In genomic region chr4:38179690-38180299, GRCh38 we compare ENCODE assay signal across 8 cellular contexts.
DNase-seq lines count a peak whose midpoint lies in the region; ATAC-seq, FAIRE-seq and TF ChIP-seq lines count a peak whose summit lies in the region.

No MANE protein-coding gene starts in this region.

- peak overlapping the region; percentile 66 for H3K27ac Mint-ChIP-seq in mesothelial cell of epicardium

- TF ChIP-seq POLR2A in endothelial cell of umbilical vein (IDR thresholded peaks at IDR 0.05; ENCODE audit: low read depth, low read length) = no peak

- H3K36me3 Mint-ChIP-seq in mesothelial cell of epicardium = no peaks in the 10 kb centered on the region

- FAIRE-seq in endothelial cell of umbilical vein (lab: Jason Lieb, UNC) = peak; percentile 74

- H4K20me1 ChIP-seq in endothelial cell of umbilical vein (replicated peaks; ENCODE audit: control insufficient read depth, extremely low read depth, insufficient read depth, low read length) = no peaks in the 10 kb centered on the region

- H3K36me3 ChIP-seq in endothelial cell of umbilical vein (ENCODE audit: control insufficient read depth in 2 of 2, extremely low read depth in 1 of 2, insufficient read depth in 2 of 2, low read length in 2 of 2) = no peaks in the 10 kb centered on the region

- peak; percentile 75 to 85 for TF ChIP-seq CTCF in endothelial cell of umbilical vein (IDR thresholded peaks at IDR 0.05; ENCODE audit: extremely low read depth in 1 of 2, insufficient read depth in 1 of 2, low read depth in 1 of 2, low read length in 2 of 2)
- TF ChIP-seq CTCF in mesothelial cell of epicardium (IDR thresholded peaks at IDR 0.05; ENCODE audit: unreplicated experiment) = peak; percentile 97

- no peaks in the 10 kb centered on the region for H3K27me3 Mint-ChIP-seq in mesothelial cell of epicardium (ENCODE audit: low read depth)

- no peak overlapping the region for H2AFZ ChIP-seq in endothelial cell of umbilical vein (ENCODE audit: low read depth, low read length)

- H3K27me3 ChIP-seq in endothelial cell of umbilical vein (ENCODE audit: control insufficient read depth in 2 of 2, insufficient read depth in 2 of 2, low read length in 2 of 2) = no peaks in the 10 kb centered on the region

- intact Hi-C loops in endothelial cell of umbilical vein (cut with micrococcal nuclease) = loop anchor here (1.0 to 5.0 kb wide), 7 partner anchors 117 to 678 kb away; partner anchors contain the start of genes TLR10 and TLR6

- CTCF ChIA-PET in endothelial cell of umbilical vein (lab: Charles Lee) = interaction anchor here (0.5 to 8.3 kb wide), 65 partner anchors 10 to 681 kb away, joined by 3 to 133 read pairs (median 5); partner anchors contain the start of gene TLR10

- H3K9me3 ChIP-seq in endothelial cell of umbilical vein (replicated peaks; ENCODE audit: control insufficient read depth, insufficient read depth, low read length) = no peaks in the 10 kb centered on the region

- H3K27ac ChIP-seq in endothelial cell of umbilical vein (ENCODE audit: insufficient read depth, low read depth, low read length) = no peak overlapping the region

- H3K4me3 ChIP-seq in endothelial cell of umbilical vein (replicated peaks in 1 of 3; ENCODE audit: insufficient read depth in 1 of 3, low read depth in 1 of 3, low read length in 3 of 3) = no peak overlapping the region

- H3K9me1 ChIP-seq in endothelial cell of umbilical vein (replicated peaks; ENCODE audit: control insufficient read depth, extremely low read depth, insufficient read depth, low read length) = no peaks in the 10 kb centered on the region

- no peak overlapping the region for H3K9ac ChIP-seq in endothelial cell of umbilical vein (replicated peaks; ENCODE audit: extremely low read depth, insufficient read depth, low read length)

- dilution Hi-C loops in endothelial cell of umbilical vein (cut with MboI; ENCODE audit: extremely low pct_ligation_motif_present, low sequenced_read_pairs) = no loop called here

- peak; percentile 65 for ATAC-seq in HG02798 (IDR thresholded peaks at IDR 0.05; ENCODE audit: poor library complexity, unreplicated experiment)
- ATAC-seq in GM19452 (IDR thresholded peaks at IDR 0.05; ENCODE audit: unreplicated experiment) = no peak

- POLR2A ChIA-PET in endothelial cell of umbilical vein (lab: Charles Lee) = no interaction called here

- peaks cover 28% of the 10 kb centered on the region for H3K4me1 Mint-ChIP-seq in mesothelial cell of epicardium

- H3K4me1 ChIP-seq in endothelial cell of umbilical vein (ENCODE audit: control insufficient read depth, extremely low read depth, insufficient read depth, low read length) = peaks cover 10% of the 10 kb centered on the region

- H3K4me2 ChIP-seq in endothelial cell of umbilical vein (ENCODE audit: insufficient read depth, low read length) = no peak overlapping the region

- H3K4me3 Mint-ChIP-seq in mesothelial cell of epicardium = no peak overlapping the region

- DNase-seq in DMS53 (lab: John Stamatoyannopoulos, UW) (peak; percentile 88), NOMO-1 treated with DMSO at 0.1 percent for 48 hours (lab: John Stamatoyannopoulos, UW; ENCODE audit: unreplicated experiment) (peak; percentile 18), endothelial cell of umbilical vein (ENCODE audit: low read depth, low spot score) (peak; percentile 77), mesothelial cell of epicardium (ENCODE audit: low spot score in 2 of 2, unreplicated experiment in 2 of 2) (peak; percentile 53 to 83)
- DNase-seq in activated CD8-positive, alpha-beta memory T cell treated with anti-CD3 and anti-CD28 coated beads, Interleukin-2, amount 50 U/mL, for 24 hours (ENCODE audit: extremely low read depth) = peak; percentile 45
- peak; percentile 55 for DNase-seq in stimulated activated CD8-positive, alpha-beta memory T cell treated with anti-CD3 and anti-CD28 coated beads, Interleukin-4, amount 100 ng/mL, for 24 hours (ENCODE audit: low read depth)

- peaks cover 11% of the 10 kb centered on the region for H3K9me3 Mint-ChIP-seq in mesothelial cell of epicardium

- no peaks in the 10 kb centered on the region for H3K79me2 ChIP-seq in endothelial cell of umbilical vein (ENCODE audit: control insufficient read depth, insufficient read depth, low read length)

- no TSS peak for BruUV-seq in endothelial cell of umbilical vein (replicated peaks; lab: Mats Ljungman, UMichigan)

TF ChIP-seq in endothelial cell of umbilical vein, 7 proteins besides CTCF, POLR2A, EP300 and RAD21:
- no peak for TF ChIP-seq MYC (IDR thresholded peaks at IDR 0.05; ENCODE audit: low read depth, low read length)
- peak; percentile 81 for TF ChIP-seq MAX (IDR thresholded peaks at IDR 0.05; ENCODE audit: insufficient read depth, insufficient read length)
TF ChIP-seq in endothelial cell of umbilical vein: peak in this region for 1.

Comparison
In these comparisons a context has a peak if more than half of its experiments do, and no peak if none do; other contexts are left out.
1. DNase-seq: peak in every context shown above with its lines; median percentile 88 in DMS53; 77 in endothelial cell of umbilical vein; 68 in mesothelial cell of epicardium; 55 in stimulated activated CD8-positive, alpha-beta memory T cell treated with anti-CD3 and anti-CD28 coated beads, Interleukin-4, amount 100 ng/mL, for 24 hours; 45 in activated CD8-positive, alpha-beta memory T cell treated with anti-CD3 and anti-CD28 coated beads, Interleukin-2, amount 50 U/mL, for 24 hours; 18 in NOMO-1 treated with DMSO at 0.1 percent for 48 hours.